15 cellular contexts compared by ENCODE assay signal in the genomic region with DNA sequence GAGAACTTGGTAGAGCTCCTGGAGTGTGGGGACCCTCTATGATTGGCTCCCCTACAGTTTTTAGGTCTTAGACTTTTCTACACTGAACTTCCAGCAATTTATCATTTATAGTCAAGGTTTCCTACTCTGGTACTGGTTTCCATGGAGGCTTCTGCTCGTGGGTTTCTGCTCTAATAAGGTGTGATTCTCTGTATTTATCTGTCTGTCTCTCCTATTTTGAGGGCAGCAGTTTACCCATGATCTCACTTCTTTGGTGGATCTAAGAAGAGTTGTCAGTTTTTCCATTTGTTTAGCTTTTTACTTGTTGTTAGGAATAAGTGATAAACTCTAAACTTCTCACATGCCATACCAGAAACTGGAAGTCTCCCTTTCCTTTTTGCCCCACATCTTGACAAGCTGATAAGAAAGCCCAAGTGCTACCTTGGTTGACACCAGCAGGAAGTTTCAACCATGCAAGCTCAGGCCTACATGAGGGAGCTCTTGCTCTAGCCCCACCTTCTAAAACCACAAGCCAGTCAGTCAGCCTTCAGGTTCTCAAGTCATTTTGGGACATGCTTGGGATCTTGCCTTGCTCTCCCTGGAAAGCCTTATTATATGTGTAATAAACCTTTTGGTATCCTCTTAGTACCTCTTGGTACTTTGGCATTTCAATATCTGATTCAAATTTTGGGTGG. TPM values are rescaled to one million over a fixed set of nuclear protein-coding genes. Genes with fewer than 3 reads are reported as not detected.
DNase-seq lines count a peak whose midpoint lies in the region; ATAC-seq and TF ChIP-seq lines count a peak whose summit lies in the region.
"Had no signal": no experiment of that assay in that cellular context is flagged by ENCODE, and none has a peak within 500 bp of the region (broad histone marks: within the 10 kb centered on the region; RNA-seq: fewer than 3 reads in every experiment).

No MANE protein-coding gene starts in this region.

- H3K4me3 ChIP-seq in NB4 (ENCODE audit: low read depth, low read length), result no peak overlapping the region
- H3K4me3 ChIP-seq: upper lobe of left lung had no signal

- peak; percentile 34 for DNase-seq in activated CD4-positive, alpha-beta T cell treated with anti-CD3 and anti-CD28 coated beads for 36 hours
- no peak for DNase-seq in activated CD4-positive, alpha-beta T cell treated with anti-CD3 and anti-CD28 coated beads for 4 hours
- DNase-seq in NB4 (ENCODE audit: low read depth) (peak; percentile 27), memory B cell (ENCODE audit: low spot score in 2 of 2) (no peak), H4 (ENCODE audit: low spot score) (no peak), T-cell (no peak)
- no peak for DNase-seq in activated CD4-positive, CD25-positive, alpha-beta regulatory T cell treated with anti-CD3 and anti-CD28 coated beads, Interleukin-2, amount 50 U/mL, for 72 hours
- DNase-seq: NCI-H69, T-helper 9 cell, upper lobe of left lung had no signal

- H3K4me3 Mint-ChIP-seq in activated CD4-positive, alpha-beta T cell treated with anti-CD3 and anti-CD28 coated beads for 36 hours, result no peak overlapping the region
- H3K4me3 Mint-ChIP-seq in memory B cell (no peak overlapping the region), T-cell (no peak overlapping the region)
- H3K4me3 Mint-ChIP-seq: neural crest cell had no signal

- intact Hi-C loops in activated CD4-positive, alpha-beta T cell treated with anti-CD3 and anti-CD28 coated beads for 36 hours (cut with DNase I, micrococcal nuclease), result no loop called here

- POLR2A ChIA-PET in activated CD4-positive, alpha-beta T cell treated with anti-CD3 and anti-CD28 coated beads for 36 hours (lab: Charles Lee), result no interaction called here
- POLR2A ChIA-PET in T-cell (lab: Charles Lee), result interaction anchor here in 1 of 2 donors (0.6 kb wide), 1 partner anchor 35 kb away, joined by 3 read pairs; no protein-coding TSS in a partner anchor

- CTCF ChIA-PET in activated CD4-positive, alpha-beta T cell treated with anti-CD3 and anti-CD28 coated beads for 36 hours (lab: Charles Lee), result interaction anchor here (1.0 to 1.7 kb wide), 3 partner anchors 8 to 173 kb away, joined by 3 to 5 read pairs (median 3); a partner anchor contains a TSS
- CTCF ChIA-PET in T-cell (lab: Charles Lee), result interaction anchor here in 1 of 2 donors (1.0 kb wide), 1 partner anchor 10 kb away, joined by 4 read pairs; a partner anchor contains a TSS

- no peak for TF ChIP-seq CTCF in NB4 (IDR thresholded peaks at IDR 0.05; ENCODE audit: low read depth, low read length)

- no peaks in the 10 kb centered on the region for H3K27me3 Mint-ChIP-seq in activated CD4-positive, alpha-beta T cell treated with anti-CD3 and anti-CD28 coated beads for 36 hours
- no peaks in the 10 kb centered on the region for H3K27me3 Mint-ChIP-seq in memory B cell
- no peaks in the 10 kb centered on the region for H3K27me3 Mint-ChIP-seq in T-cell

- ATAC-seq in activated CD4-positive, alpha-beta T cell treated with anti-CD3 and anti-CD28 coated beads for 36 hours, result peak; percentile 84
- ATAC-seq in GM21786 (IDR thresholded peaks at IDR 0.05; ENCODE audit: unreplicated experiment), result peak; percentile 62
- no peak for ATAC-seq in memory B cell (ENCODE audit: low read depth)
- no peak for ATAC-seq in T-cell (replicated peaks in 1 of 4)

- H3K27ac Mint-ChIP-seq in activated CD4-positive, alpha-beta T cell treated with anti-CD3 and anti-CD28 coated beads for 36 hours, result peak overlapping the region; percentile 90
- peak overlapping the region; percentile 24 for H3K27ac Mint-ChIP-seq in memory B cell
- H3K27ac Mint-ChIP-seq in T-cell, result peak overlapping the region in 1 of 2 donors; percentile 42

- peaks cover 36% of the 10 kb centered on the region for H3K4me1 Mint-ChIP-seq in activated CD4-positive, alpha-beta T cell treated with anti-CD3 and anti-CD28 coated beads for 36 hours
- H3K4me1 Mint-ChIP-seq in memory B cell (peaks cover 14% of the 10 kb centered on the region), T-cell (peaks cover 29 to 34% (median 29%) of the 10 kb centered on the region in 3 donors)
- H3K4me1 Mint-ChIP-seq: neural crest cell had no signal

- no peaks in the 10 kb centered on the region for H3K9me3 Mint-ChIP-seq in activated CD4-positive, alpha-beta T cell treated with anti-CD3 and anti-CD28 coated beads for 36 hours (ENCODE audit: low read depth)
- H3K9me3 Mint-ChIP-seq in memory B cell, result no peaks in the 10 kb centered on the region
- no peaks in the 10 kb centered on the region for H3K9me3 Mint-ChIP-seq in T-cell
- H3K9me3 Mint-ChIP-seq: neural crest cell had no signal

- no peak for TF ChIP-seq POLR2A in NB4 (IDR thresholded peaks at IDR 0.05; ENCODE audit: extremely low read depth, insufficient read length)

- peaks cover 52% of the 10 kb centered on the region for H3K36me3 Mint-ChIP-seq in activated CD4-positive, alpha-beta T cell treated with anti-CD3 and anti-CD28 coated beads for 36 hours (ENCODE audit: low read depth)
- H3K36me3 Mint-ChIP-seq in memory B cell, result peaks cover 30% of the 10 kb centered on the region
- H3K36me3 Mint-ChIP-seq in T-cell, result peaks cover 57% of the 10 kb centered on the region

RNA-seq across cellular contexts. Expression of a gene that starts 10.0 kb away (rescaled TPM):
- total RNA-seq in activated CD4-positive, alpha-beta T cell treated with anti-CD3 and anti-CD28 coated beads for 36 hours, result 10 to 100 TPM; 82.3 to 96.0 TPM
- 112 and 128 TPM in 2 replicates for total RNA-seq in H4 (2014; rRNA removed; shearing (Covaris generic))
- total RNA-seq in T-cell, result 10 to 100 TPM; 35.9 to 74.3 (median 68.0) TPM

RNA-seq across cellular contexts. Expression of a gene that starts 39.5 kb away (rescaled TPM):
- 10 to 100 TPM; 11.4 to 12.3 TPM for total RNA-seq in activated CD4-positive, alpha-beta T cell treated with anti-CD3 and anti-CD28 coated beads for 36 hours
- total RNA-seq in H4 (2014; rRNA removed; shearing (Covaris generic)), result 26.6 and 30.8 TPM in 2 replicates
- total RNA-seq in T-cell, result 10 to 100 TPM; 28.2 to 43.6 (median 36.4) TPM

RNA-seq across cellular contexts. Expression of a gene that starts 44.9 kb away (rescaled TPM):
- total RNA-seq in activated CD4-positive, alpha-beta T cell treated with anti-CD3 and anti-CD28 coated beads for 36 hours, result 10 to 100 TPM; 24.5 to 30.5 TPM
- 45.2 and 59.5 TPM in 2 replicates for total RNA-seq in H4 (2014; rRNA removed; shearing (Covaris generic))
- total RNA-seq in T-cell, result 10 to 100 TPM; 35.4 to 59.5 (median 38.7) TPM

RNA-seq across cellular contexts. Expression of a gene that starts 51.1 kb away (rescaled TPM):
- total RNA-seq in activated CD4-positive, alpha-beta T cell treated with anti-CD3 and anti-CD28 coated beads for 36 hours, result 1 to 10 TPM in 1 of 2 experiments, under 1 TPM in 1; 0.74 to 1.2 TPM
- not detected in 2 replicates for total RNA-seq in H4 (2014; rRNA removed; shearing (Covaris generic))
- total RNA-seq in T-cell, result 1 to 10 TPM; 1.3 to 3.5 (median 2.0) TPM
- total RNA-seq: A172, astrocyte, H1, neural crest cell had no signal

Comparison
In these comparisons a context has a peak if more than half of its experiments do, and no peak if none do; other contexts are left out.
1. DNase-seq: peak in activated CD4-positive, alpha-beta T cell treated with anti-CD3 and anti-CD28 coated beads for 36 hours (single experiment) and NB4 (single experiment); none in activated CD4-positive, alpha-beta T cell treated with anti-CD3 and anti-CD28 coated beads for 4 hours (0 of 2), memory B cell (0 of 2), activated CD4-positive, CD25-positive, alpha-beta regulatory T cell treated with anti-CD3 and anti-CD28 coated beads, Interleukin-2, amount 50 U/mL, for 72 hours (single experiment), H4 (single experiment) and T-cell (0 of 34).
2. ATAC-seq: peak in activated CD4-positive, alpha-beta T cell treated with anti-CD3 and anti-CD28 coated beads for 36 hours (single experiment) and GM21786 (single experiment); none in memory B cell (single experiment) and T-cell (0 of 4).